Comparison of ENCODE assay signal across 25 cellular contexts in genomic region chr6:168025831-168026325, GRCh38. TPM values are rescaled to one million over a fixed set of nuclear protein-coding genes. Genes with fewer than 3 reads are reported as not detected.
DNase-seq lines count a peak whose midpoint lies in the region; ATAC-seq and TF ChIP-seq lines count a peak whose summit lies in the region.
"Had no signal": no experiment of that assay in that cellular context is flagged by ENCODE, and none has a peak within 500 bp of the region (broad histone marks: within the 10 kb centered on the region; RNA-seq: fewer than 3 reads in every experiment).

No MANE protein-coding gene starts in this region.

- H3K36me3 ChIP-seq in HEK293 (ENCODE audit: control insufficient read depth in 2 of 2, insufficient read depth in 1 of 2, low read length in 2 of 2) (no peaks in the 10 kb centered on the region), spleen (no peaks in the 10 kb centered on the region)
- H3K36me3 ChIP-seq: HAP-1, left lung had no signal

- POLR2A ChIA-PET in HEK293 (lab: Yijun Ruan, JAX) = no interaction called here

- H3K27me3 ChIP-seq in spleen (replicated peaks in 1 of 7) = no peaks in the 10 kb centered on the region
- H3K27me3 ChIP-seq: left lung had no signal

- H3K9me3 ChIP-seq in HEK293 (ENCODE audit: control insufficient read depth, insufficient read depth, low read depth, low read length) (no peaks in the 10 kb centered on the region), spleen (no peaks in the 10 kb centered on the region)
- H3K9me3 ChIP-seq: Caco-2, HAP-1, left lung had no signal

- TF ChIP-seq CTCF in HEK293 (tag by site-specific recombination; IDR thresholded peaks at IDR 0.05) = no peak
- TF ChIP-seq CTCF in fibroblast of villous mesenchyme (IDR thresholded peaks at IDR 0.05; ENCODE audit: insufficient read depth, low read depth, low read length) = no peak
- no peak for TF ChIP-seq CTCF in spleen (IDR thresholded peaks at IDR 0.05 in 8 of 11, conservative IDR thresholded peaks at IDR 0.05 in 3 of 11)

- CTCF ChIA-PET in HEK293 (lab: Yijun Ruan, JAX) = interaction anchor here (0.5 kb wide), 1 partner anchor 707 kb away, joined by 3 read pairs; no protein-coding TSS in a partner anchor

- 80 to 81% (median 80%) methylated on average over 18 of the region's 18 CpGs for WGBS in spleen, 5 donors

- no peak overlapping the region for H3K4me3 ChIP-seq in HEK293 (ENCODE audit: low read depth, low read length)
- H3K4me3 ChIP-seq in fibroblast of villous mesenchyme (ENCODE audit: low read depth, low read length) = no peak overlapping the region
- no peak overlapping the region for H3K4me3 ChIP-seq in spleen
- H3K4me3 ChIP-seq: HAP-1, left lung, smooth muscle cell had no signal

- ATAC-seq in GM21529 (IDR thresholded peaks at IDR 0.05; ENCODE audit: unreplicated experiment) (no peak), HG03432 (IDR thresholded peaks at IDR 0.05; ENCODE audit: unreplicated experiment) (no peak)
- ATAC-seq: left lung; naive thymus-derived CD4-positive, alpha-beta T cell had no signal

- DNase-seq in SW480 (ENCODE audit: low spot score) (peak; percentile 50), fibroblast of villous mesenchyme (ENCODE audit: low read depth) (peak; percentile 62), spleen (peak; percentile 51), anterior cingulate cortex (lab: John Stamatoyannopoulos, UW) (no peak)
- DNase-seq: activated CD4-positive, alpha-beta memory T cell treated with anti-CD3 and anti-CD28 coated beads, Interleukin-2, amount 10 ng/mL, durations not matched to agents 7 days and 5 days; activated effector memory CD4-positive, alpha-beta T cell treated with Interleukin-2 at 50 U/mL for 16 hours; activated naive CD8-positive, alpha-beta T cell treated with anti-CD3 and anti-CD28 coated beads, Interleukin-2, amount 10 ng/mL, durations not matched to agents 7 days and 5 days; Caco-2; GDM1; left lung; midbrain; naive thymus-derived CD4-positive, alpha-beta T cell; NCI-H2029 treated with DMSO at 0.1 percent for 48 hours; NCI-H526; SHP77 treated with DMSO at 0.1 percent for 48 hours; stimulated activated CD4-positive, alpha-beta T cell treated with anti-CD3 and anti-CD28 coated beads, Interleukin-2, amount 100 ng/mL, for 24 hours; T1000 had no signal

- H3K4me1 ChIP-seq in HEK293 (ENCODE audit: control insufficient read depth, insufficient read depth, low read length) (peaks cover 24% of the 10 kb centered on the region), spleen (peaks cover 0 to 5% (median 0%) of the 10 kb centered on the region in 6 donors)
- H3K4me1 ChIP-seq: Caco-2, HAP-1 had no signal

- TF ChIP-seq POLR2A in spleen (IDR thresholded peaks at IDR 0.05) = no peak

- no peak overlapping the region for H3K27ac ChIP-seq in HEK293 (ENCODE audit: extremely low read depth, low read depth, low read length)
- no peak overlapping the region for H3K27ac ChIP-seq in spleen
- H3K27ac ChIP-seq: C4-2B, left lung had no signal

- intact Hi-C loops in spleen (cut with DNase I; ENCODE audit: low total_unique reads) = no loop called here

TF ChIP-seq in HEK293, 187 proteins besides CTCF, POLR2A, EP300 and RAD21:
- TF ChIP-seq SETDB1 (IDR thresholded peaks at IDR 0.05; ENCODE audit: insufficient read length, low read length) = peak; percentile 30
- TF ChIP-seq ZNF623 (tag by site-specific recombination; IDR thresholded peaks at IDR 0.05) = peak; percentile 44
- TF ChIP-seq KLF7 (tag by site-specific recombination; IDR thresholded peaks at IDR 0.05; ENCODE audit: borderline replicate concordance) = no peak

RNA-seq across cellular contexts. Expression of gene KIF25, which starts 28.4 kb away (rescaled TPM):
- under 0.01 TPM in 1 of 2 replicates, not detected in the other for total RNA-seq in fibroblast of villous mesenchyme
- total RNA-seq in spleen = 1 to 10 TPM in 1 of 7 donors, under 1 TPM in 3, not detected in 3; 0.32 to 1.7 (median 0.47) TPM
- polyA plus RNA-seq in spleen = 1 to 10 TPM in 1 of 3 donors, under 1 TPM in 2; 0.49 to 1.1 (median 0.51) TPM
- total RNA-seq: activated CD4-positive, alpha-beta memory T cell treated with anti-CD3 and anti-CD28 coated beads, Interleukin-2, amount 10 ng/mL, durations not matched to agents 7 days and 5 days; activated naive CD8-positive, alpha-beta T cell treated with anti-CD3 and anti-CD28 coated beads, Interleukin-2, amount 10 ng/mL, durations not matched to agents 7 days and 5 days; Caco-2; glomerular endothelial cell had no signal
- polyA plus RNA-seq: naive thymus-derived CD4-positive, alpha-beta T cell had no signal

RNA-seq across cellular contexts. Expression of gene FRMD1, which starts 53.1 kb away (rescaled TPM):
- total RNA-seq in fibroblast of villous mesenchyme = not detected in 2 replicates
- total RNA-seq in spleen = 1 to 10 TPM in 6 of 7 donors, under 1 TPM in 1; 0.59 to 9.5 (median 1.5) TPM
- 1 to 10 TPM in 1 of 3 donors, under 1 TPM in 2; 0.14 to 3.1 (median 0.33) TPM for polyA plus RNA-seq in spleen
- total RNA-seq: activated CD4-positive, alpha-beta memory T cell treated with anti-CD3 and anti-CD28 coated beads, Interleukin-2, amount 10 ng/mL, durations not matched to agents 7 days and 5 days; activated naive CD8-positive, alpha-beta T cell treated with anti-CD3 and anti-CD28 coated beads, Interleukin-2, amount 10 ng/mL, durations not matched to agents 7 days and 5 days; dermis microvascular lymphatic vessel endothelial cell; glomerular endothelial cell; left lung; naive thymus-derived CD4-positive, alpha-beta T cell; smooth muscle cell had no signal
- polyA plus RNA-seq: naive thymus-derived CD4-positive, alpha-beta T cell; smooth muscle cell had no signal

Comparison
In these comparisons a context has a peak if more than half of its experiments do, and no peak if none do; other contexts are left out.
1. DNase-seq: peak in SW480 (single experiment), fibroblast of villous mesenchyme (single experiment) and spleen (single experiment); none in anterior cingulate cortex (0 of 58).